ENCODE assay signal across 1 cellular context in genomic region chr1:32496127-32496526, GRCh38.
A peak's percentile ranks its signal among the peaks of the same experiment; 100 is the strongest.
TF ChIP-seq lines count a peak whose summit lies in the region.

No MANE protein-coding gene starts in this region.

TF ChIP-seq in IMR-90, 13 proteins besides CTCF, POLR2A, EP300 and RAD21:
- TF ChIP-seq CEBPB (IDR thresholded peaks at IDR 0.05; ENCODE audit: low read depth, low read length) (peak; percentile 91), CHD1 (IDR thresholded peaks at IDR 0.05; ENCODE audit: low read depth, low read length) (no peak)
